ENCODE assay signal across 1 cellular context in the genomic region with DNA sequence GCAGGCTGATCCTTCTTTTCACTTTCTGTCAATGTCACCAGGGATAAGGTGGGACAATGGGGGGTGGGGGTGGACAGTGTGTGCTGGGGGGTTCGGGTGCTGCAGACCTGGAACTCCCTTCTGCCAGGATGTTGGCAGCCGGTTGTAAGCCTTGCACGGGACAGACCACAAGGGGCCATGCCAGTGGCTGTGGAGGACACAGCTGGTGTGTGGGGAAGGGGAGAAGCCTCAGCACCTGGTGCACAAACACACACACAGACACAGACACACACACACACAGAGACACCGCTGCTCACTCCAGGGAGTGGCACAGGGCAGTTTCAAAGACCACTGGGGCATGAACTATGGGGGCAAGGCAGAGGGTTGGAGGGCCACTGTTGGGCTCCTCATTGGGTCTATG.
TF ChIP-seq lines count a peak whose summit lies in the region.

No MANE protein-coding gene starts in this region.

TF ChIP-seq in K562, 482 proteins besides CTCF, POLR2A, EP300 and RAD21 (continues in another document):
- TF ChIP-seq SMARCA5 (IDR thresholded peaks at IDR 0.05) (no peak), POLR2B (IDR thresholded peaks at IDR 0.05; ENCODE audit: low read depth, partially characterized antibody) (peak; percentile 41), HSF4 (CRISPR knock-in tag; IDR thresholded peaks at IDR 0.05; ENCODE audit: borderline replicate concordance) (no peak), SP1 (CRISPR knock-in tag; IDR thresholded peaks at IDR 0.05) (0 out of 2 replicates have a peak, but pooled peaks have one; percentile 29), NBN (IDR thresholded peaks at IDR 0.05; ENCODE audit: low read depth) (no peak), CHD4 (IDR thresholded peaks at IDR 0.05; ENCODE audit: insufficient read depth, insufficient replicate concordance, low read depth, low read length, poor library complexity, severe bottlenecking) (no peak), FOXA1 (IDR thresholded peaks at IDR 0.05; ENCODE audit: borderline replicate concordance) (no peak), CXXC5 (CRISPR knock-in tag; IDR thresholded peaks at IDR 0.05) (no peak), MYC (IDR thresholded peaks at IDR 0.05; ENCODE audit: low read depth, low read length) (no peak), MYC (CRISPR knock-in tag; IDR thresholded peaks at IDR 0.05; ENCODE audit: borderline replicate concordance, low read depth) (no peak), CCNT2 (IDR thresholded peaks at IDR 0.05; ENCODE audit: borderline replicate concordance, extremely low read depth, insufficient read length, low read depth, low read length) (no peak), MYNN (IDR thresholded peaks at IDR 0.05) (peak; percentile 24; the same call in 1 of the 2 replicates), MYNN (CRISPR knock-in tag; IDR thresholded peaks at IDR 0.05) (no peak), SMAD1 (IDR thresholded peaks at IDR 0.05; ENCODE audit: low read depth, low read length, partially characterized antibody) (no peak), MXI1 (IDR thresholded peaks at IDR 0.05; ENCODE audit: low read depth, low read length) (no peak), ZBED1 (IDR thresholded peaks at IDR 0.05) (no peak), MAZ (CRISPR knock-in tag; conservative IDR thresholded peaks at IDR 0.05 in 1 of 2, IDR thresholded peaks at IDR 0.05 in 1 of 2) (peak in 1 of 2 experiments; percentile 26; a peak in 1 of 4 replicates), SUPT5H (IDR thresholded peaks at IDR 0.05) (peak; percentile 52; the same call in 1 of the 2 replicates), ZNF384 (IDR thresholded peaks at IDR 0.05; ENCODE audit: low read depth, low read length) (no peak), CAMTA2 (CRISPR knock-in tag; conservative IDR thresholded peaks at IDR 0.05) (no peak), ZC3H4 (CRISPR knock-in tag; IDR thresholded peaks at IDR 0.05; ENCODE audit: borderline replicate concordance) (no peak), NR1H2 (CRISPR knock-in tag; IDR thresholded peaks at IDR 0.05) (no peak), NR2C2 (CRISPR knock-in tag; IDR thresholded peaks at IDR 0.05) (no peak), NR2C2 (tag; IDR thresholded peaks at IDR 0.05) (0 out of 2 replicates have a peak, but pooled peaks have one; percentile 5), NRF1 (conservative IDR thresholded peaks at IDR 0.05 in 1 of 2, IDR thresholded peaks at IDR 0.05 in 1 of 2) (no peak), ZNF444 (CRISPR knock-in tag; IDR thresholded peaks at IDR 0.05) (no peak), DMBX1 (CRISPR knock-in tag; IDR thresholded peaks at IDR 0.05; ENCODE audit: borderline replicate concordance) (no peak)
- TF ChIP-seq, protein P1, sequence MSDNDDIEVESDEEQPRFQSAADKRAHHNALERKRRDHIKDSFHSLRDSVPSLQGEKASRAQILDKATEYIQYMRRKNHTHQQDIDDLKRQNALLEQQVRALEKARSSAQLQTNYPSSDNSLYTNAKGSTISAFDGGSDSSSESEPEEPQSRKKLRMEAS (CRISPR knock-in tag; IDR thresholded peaks at IDR 0.05) = no peak
- TF ChIP-seq, protein P2, sequence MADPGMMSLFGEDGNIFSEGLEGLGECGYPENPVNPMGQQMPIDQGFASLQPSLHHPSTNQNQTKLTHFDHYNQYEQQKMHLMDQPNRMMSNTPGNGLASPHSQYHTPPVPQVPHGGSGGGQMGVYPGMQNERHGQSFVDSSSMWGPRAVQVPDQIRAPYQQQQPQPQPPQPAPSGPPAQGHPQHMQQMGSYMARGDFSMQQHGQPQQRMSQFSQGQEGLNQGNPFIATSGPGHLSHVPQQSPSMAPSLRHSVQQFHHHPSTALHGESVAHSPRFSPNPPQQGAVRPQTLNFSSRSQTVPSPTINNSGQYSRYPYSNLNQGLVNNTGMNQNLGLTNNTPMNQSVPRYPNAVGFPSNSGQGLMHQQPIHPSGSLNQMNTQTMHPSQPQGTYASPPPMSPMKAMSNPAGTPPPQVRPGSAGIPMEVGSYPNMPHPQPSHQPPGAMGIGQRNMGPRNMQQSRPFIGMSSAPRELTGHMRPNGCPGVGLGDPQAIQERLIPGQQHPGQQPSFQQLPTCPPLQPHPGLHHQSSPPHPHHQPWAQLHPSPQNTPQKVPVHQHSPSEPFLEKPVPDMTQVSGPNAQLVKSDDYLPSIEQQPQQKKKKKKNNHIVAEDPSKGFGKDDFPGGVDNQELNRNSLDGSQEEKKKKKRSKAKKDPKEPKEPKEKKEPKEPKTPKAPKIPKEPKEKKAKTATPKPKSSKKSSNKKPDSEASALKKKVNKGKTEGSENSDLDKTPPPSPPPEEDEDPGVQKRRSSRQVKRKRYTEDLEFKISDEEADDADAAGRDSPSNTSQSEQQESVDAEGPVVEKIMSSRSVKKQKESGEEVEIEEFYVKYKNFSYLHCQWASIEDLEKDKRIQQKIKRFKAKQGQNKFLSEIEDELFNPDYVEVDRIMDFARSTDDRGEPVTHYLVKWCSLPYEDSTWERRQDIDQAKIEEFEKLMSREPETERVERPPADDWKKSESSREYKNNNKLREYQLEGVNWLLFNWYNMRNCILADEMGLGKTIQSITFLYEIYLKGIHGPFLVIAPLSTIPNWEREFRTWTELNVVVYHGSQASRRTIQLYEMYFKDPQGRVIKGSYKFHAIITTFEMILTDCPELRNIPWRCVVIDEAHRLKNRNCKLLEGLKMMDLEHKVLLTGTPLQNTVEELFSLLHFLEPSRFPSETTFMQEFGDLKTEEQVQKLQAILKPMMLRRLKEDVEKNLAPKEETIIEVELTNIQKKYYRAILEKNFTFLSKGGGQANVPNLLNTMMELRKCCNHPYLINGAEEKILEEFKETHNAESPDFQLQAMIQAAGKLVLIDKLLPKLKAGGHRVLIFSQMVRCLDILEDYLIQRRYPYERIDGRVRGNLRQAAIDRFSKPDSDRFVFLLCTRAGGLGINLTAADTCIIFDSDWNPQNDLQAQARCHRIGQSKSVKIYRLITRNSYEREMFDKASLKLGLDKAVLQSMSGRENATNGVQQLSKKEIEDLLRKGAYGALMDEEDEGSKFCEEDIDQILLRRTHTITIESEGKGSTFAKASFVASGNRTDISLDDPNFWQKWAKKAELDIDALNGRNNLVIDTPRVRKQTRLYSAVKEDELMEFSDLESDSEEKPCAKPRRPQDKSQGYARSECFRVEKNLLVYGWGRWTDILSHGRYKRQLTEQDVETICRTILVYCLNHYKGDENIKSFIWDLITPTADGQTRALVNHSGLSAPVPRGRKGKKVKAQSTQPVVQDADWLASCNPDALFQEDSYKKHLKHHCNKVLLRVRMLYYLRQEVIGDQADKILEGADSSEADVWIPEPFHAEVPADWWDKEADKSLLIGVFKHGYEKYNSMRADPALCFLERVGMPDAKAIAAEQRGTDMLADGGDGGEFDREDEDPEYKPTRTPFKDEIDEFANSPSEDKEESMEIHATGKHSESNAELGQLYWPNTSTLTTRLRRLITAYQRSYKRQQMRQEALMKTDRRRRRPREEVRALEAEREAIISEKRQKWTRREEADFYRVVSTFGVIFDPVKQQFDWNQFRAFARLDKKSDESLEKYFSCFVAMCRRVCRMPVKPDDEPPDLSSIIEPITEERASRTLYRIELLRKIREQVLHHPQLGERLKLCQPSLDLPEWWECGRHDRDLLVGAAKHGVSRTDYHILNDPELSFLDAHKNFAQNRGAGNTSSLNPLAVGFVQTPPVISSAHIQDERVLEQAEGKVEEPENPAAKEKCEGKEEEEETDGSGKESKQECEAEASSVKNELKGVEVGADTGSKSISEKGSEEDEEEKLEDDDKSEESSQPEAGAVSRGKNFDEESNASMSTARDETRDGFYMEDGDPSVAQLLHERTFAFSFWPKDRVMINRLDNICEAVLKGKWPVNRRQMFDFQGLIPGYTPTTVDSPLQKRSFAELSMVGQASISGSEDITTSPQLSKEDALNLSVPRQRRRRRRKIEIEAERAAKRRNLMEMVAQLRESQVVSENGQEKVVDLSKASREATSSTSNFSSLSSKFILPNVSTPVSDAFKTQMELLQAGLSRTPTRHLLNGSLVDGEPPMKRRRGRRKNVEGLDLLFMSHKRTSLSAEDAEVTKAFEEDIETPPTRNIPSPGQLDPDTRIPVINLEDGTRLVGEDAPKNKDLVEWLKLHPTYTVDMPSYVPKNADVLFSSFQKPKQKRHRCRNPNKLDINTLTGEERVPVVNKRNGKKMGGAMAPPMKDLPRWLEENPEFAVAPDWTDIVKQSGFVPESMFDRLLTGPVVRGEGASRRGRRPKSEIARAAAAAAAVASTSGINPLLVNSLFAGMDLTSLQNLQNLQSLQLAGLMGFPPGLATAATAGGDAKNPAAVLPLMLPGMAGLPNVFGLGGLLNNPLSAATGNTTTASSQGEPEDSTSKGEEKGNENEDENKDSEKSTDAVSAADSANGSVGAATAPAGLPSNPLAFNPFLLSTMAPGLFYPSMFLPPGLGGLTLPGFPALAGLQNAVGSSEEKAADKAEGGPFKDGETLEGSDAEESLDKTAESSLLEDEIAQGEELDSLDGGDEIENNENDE (IDR thresholded peaks at IDR 0.05; ENCODE audit: low read depth, low read length) = peak; percentile 49
- TF ChIP-seq, protein P3, sequence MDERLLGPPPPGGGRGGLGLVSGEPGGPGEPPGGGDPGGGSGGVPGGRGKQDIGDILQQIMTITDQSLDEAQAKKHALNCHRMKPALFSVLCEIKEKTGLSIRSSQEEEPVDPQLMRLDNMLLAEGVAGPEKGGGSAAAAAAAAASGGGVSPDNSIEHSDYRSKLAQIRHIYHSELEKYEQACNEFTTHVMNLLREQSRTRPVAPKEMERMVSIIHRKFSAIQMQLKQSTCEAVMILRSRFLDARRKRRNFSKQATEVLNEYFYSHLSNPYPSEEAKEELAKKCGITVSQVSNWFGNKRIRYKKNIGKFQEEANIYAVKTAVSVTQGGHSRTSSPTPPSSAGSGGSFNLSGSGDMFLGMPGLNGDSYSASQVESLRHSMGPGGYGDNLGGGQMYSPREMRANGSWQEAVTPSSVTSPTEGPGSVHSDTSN (CRISPR knock-in tag; IDR thresholded peaks at IDR 0.05; ENCODE audit: low read depth) = no peak
- TF ChIP-seq, protein P3 (tag; conservative IDR thresholded peaks at IDR 0.05; ENCODE audit: low read depth) = no peak
- TF ChIP-seq, protein P4, sequence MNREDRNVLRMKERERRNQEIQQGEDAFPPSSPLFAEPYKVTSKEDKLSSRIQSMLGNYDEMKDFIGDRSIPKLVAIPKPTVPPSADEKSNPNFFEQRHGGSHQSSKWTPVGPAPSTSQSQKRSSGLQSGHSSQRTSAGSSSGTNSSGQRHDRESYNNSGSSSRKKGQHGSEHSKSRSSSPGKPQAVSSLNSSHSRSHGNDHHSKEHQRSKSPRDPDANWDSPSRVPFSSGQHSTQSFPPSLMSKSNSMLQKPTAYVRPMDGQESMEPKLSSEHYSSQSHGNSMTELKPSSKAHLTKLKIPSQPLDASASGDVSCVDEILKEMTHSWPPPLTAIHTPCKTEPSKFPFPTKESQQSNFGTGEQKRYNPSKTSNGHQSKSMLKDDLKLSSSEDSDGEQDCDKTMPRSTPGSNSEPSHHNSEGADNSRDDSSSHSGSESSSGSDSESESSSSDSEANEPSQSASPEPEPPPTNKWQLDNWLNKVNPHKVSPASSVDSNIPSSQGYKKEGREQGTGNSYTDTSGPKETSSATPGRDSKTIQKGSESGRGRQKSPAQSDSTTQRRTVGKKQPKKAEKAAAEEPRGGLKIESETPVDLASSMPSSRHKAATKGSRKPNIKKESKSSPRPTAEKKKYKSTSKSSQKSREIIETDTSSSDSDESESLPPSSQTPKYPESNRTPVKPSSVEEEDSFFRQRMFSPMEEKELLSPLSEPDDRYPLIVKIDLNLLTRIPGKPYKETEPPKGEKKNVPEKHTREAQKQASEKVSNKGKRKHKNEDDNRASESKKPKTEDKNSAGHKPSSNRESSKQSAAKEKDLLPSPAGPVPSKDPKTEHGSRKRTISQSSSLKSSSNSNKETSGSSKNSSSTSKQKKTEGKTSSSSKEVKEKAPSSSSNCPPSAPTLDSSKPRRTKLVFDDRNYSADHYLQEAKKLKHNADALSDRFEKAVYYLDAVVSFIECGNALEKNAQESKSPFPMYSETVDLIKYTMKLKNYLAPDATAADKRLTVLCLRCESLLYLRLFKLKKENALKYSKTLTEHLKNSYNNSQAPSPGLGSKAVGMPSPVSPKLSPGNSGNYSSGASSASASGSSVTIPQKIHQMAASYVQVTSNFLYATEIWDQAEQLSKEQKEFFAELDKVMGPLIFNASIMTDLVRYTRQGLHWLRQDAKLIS (CRISPR knock-in tag; IDR thresholded peaks at IDR 0.05) = no peak
- TF ChIP-seq, protein P5, sequence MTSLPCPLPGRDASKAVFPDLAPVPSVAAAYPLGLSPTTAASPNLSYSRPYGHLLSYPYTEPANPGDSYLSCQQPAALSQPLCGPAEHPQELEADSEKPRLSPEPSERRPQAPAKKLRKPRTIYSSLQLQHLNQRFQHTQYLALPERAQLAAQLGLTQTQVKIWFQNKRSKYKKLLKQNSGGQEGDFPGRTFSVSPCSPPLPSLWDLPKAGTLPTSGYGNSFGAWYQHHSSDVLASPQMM (CRISPR knock-in tag; IDR thresholded peaks at IDR 0.05) = no peak
- TF ChIP-seq, protein P6, sequence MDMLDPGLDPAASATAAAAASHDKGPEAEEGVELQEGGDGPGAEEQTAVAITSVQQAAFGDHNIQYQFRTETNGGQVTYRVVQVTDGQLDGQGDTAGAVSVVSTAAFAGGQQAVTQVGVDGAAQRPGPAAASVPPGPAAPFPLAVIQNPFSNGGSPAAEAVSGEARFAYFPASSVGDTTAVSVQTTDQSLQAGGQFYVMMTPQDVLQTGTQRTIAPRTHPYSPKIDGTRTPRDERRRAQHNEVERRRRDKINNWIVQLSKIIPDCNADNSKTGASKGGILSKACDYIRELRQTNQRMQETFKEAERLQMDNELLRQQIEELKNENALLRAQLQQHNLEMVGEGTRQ (CRISPR knock-in tag; IDR thresholded peaks at IDR 0.05) = no peak
- TF ChIP-seq, protein P7, sequence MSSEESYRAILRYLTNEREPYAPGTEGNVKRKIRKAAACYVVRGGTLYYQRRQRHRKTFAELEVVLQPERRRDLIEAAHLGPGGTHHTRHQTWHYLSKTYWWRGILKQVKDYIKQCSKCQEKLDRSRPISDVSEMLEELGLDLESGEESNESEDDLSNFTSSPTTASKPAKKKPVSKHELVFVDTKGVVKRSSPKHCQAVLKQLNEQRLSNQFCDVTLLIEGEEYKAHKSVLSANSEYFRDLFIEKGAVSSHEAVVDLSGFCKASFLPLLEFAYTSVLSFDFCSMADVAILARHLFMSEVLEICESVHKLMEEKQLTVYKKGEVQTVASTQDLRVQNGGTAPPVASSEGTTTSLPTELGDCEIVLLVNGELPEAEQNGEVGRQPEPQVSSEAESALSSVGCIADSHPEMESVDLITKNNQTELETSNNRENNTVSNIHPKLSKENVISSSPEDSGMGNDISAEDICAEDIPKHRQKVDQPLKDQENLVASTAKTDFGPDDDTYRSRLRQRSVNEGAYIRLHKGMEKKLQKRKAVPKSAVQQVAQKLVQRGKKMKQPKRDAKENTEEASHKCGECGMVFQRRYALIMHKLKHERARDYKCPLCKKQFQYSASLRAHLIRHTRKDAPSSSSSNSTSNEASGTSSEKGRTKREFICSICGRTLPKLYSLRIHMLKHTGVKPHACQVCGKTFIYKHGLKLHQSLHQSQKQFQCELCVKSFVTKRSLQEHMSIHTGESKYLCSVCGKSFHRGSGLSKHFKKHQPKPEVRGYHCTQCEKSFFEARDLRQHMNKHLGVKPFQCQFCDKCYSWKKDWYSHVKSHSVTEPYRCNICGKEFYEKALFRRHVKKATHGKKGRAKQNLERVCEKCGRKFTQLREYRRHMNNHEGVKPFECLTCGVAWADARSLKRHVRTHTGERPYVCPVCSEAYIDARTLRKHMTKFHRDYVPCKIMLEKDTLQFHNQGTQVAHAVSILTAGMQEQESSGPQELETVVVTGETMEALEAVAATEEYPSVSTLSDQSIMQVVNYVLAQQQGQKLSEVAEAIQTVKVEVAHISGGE (CRISPR knock-in tag; IDR thresholded peaks at IDR 0.05) = 0 out of 6 replicates have a peak, but pooled peaks of 1 of the 3 experiments have one; percentile 31
